In the genomic region with DNA sequence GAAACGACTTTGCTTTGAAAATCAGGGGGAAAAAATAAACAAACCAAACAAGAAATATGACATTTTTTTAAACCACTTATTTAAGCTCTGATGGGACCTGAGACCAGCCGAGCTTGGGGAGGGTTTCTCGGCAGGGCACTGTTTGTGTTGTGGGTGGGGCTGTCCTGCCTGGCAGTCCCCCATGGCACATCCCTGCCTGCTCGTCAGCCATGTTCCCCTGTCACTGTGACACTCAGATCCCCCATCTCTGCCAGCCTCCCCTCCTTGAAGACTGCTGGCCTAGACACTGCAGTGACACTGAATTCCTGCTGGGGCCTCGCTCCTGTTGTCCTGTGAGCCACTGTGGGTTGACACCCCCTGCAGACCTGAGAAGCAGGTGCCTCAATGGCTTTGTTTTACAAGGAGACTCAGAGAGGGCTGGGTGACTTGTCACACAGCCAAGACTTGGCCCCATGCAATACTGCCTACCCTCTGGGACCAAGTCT, we compare ENCODE assay signal across 10 cellular contexts.
A peak's percentile ranks its signal among the peaks of the same experiment; 100 is the strongest.
DNase-seq lines count a peak whose midpoint lies in the region; ATAC-seq and TF ChIP-seq lines count a peak whose summit lies in the region.
"Had no signal": no experiment of that assay in that cellular context is flagged by ENCODE, and none has a peak within 500 bp of the region (broad histone marks: within the 10 kb centered on the region; RNA-seq: fewer than 3 reads in every experiment).

No MANE protein-coding gene starts in this region.

- no peak overlapping the region for H2BK5ac ChIP-seq in mesenchymal stem cell (ENCODE audit: low read depth, low read length, poor library complexity, severe bottlenecking)

- peak overlapping the region; percentile 87 for H3K9ac ChIP-seq in mesenchymal stem cell (ENCODE audit: low read length)

- H3K4me1 ChIP-seq in mesenchymal stem cell (ENCODE audit: control insufficient read depth, insufficient read depth, low read depth, low read length) (peaks cover 3% of the 10 kb centered on the region), testis (peaks cover 22% of the 10 kb centered on the region)

- H4K8ac ChIP-seq in mesenchymal stem cell (ENCODE audit: low read length) = no peak overlapping the region

- H3K27ac ChIP-seq in coronary artery (peak overlapping the region; percentile 98 to 99), mesenchymal stem cell (ENCODE audit: low read length, poor library complexity, severe bottlenecking) (no peak overlapping the region), testis (peak overlapping the region; percentile 92 to 97)

- H3K36me3 ChIP-seq in mesenchymal stem cell (ENCODE audit: control insufficient read depth in 1 of 2, insufficient read depth in 2 of 2, low read depth in 1 of 2, low read length in 2 of 2) = no peaks in the 10 kb centered on the region
- H3K36me3 ChIP-seq in testis (ENCODE audit: low read depth, missing control alignments) = no peaks in the 10 kb centered on the region

- peak overlapping the region; percentile 92 for H4K91ac ChIP-seq in mesenchymal stem cell (ENCODE audit: low read length)

- no peaks in the 10 kb centered on the region for H3K27me3 ChIP-seq in mesenchymal stem cell (ENCODE audit: control insufficient read depth in 1 of 2, insufficient read depth in 1 of 2, low read length in 2 of 2)
- H3K27me3 ChIP-seq in testis = no peaks in the 10 kb centered on the region

- DNase-seq in LoVo (ENCODE audit: low spot score) (peak; percentile 54), coronary artery (ENCODE audit: low spot score) (no peak), mesenchymal stem cell (no peak), testis (peak; percentile 28), iPS-NIHi7 (ENCODE audit: extremely low spot score) (no peak), NCI-H2107 treated with DMSO at 0.1 percent for 48 hours (lab: John Stamatoyannopoulos, UW; ENCODE audit: unreplicated experiment) (no peak)
- DNase-seq: NCI-H446 treated with DMSO at 0.1 percent for 48 hours, T-helper 1 cell had no signal

- H2BK15ac ChIP-seq in mesenchymal stem cell (ENCODE audit: low read depth, poor library complexity, severe bottlenecking) = peak overlapping the region; percentile 50

- no peak for ATAC-seq in HG03196 (IDR thresholded peaks at IDR 0.05; ENCODE audit: unreplicated experiment)
- no peak for ATAC-seq in GM21717 (IDR thresholded peaks at IDR 0.05; ENCODE audit: unreplicated experiment)

- H3K9me3 ChIP-seq in mesenchymal stem cell (ENCODE audit: control insufficient read depth, low read length) (peaks cover 13% of the 10 kb centered on the region), testis (no peaks in the 10 kb centered on the region)

- peak overlapping the region in 1 of 2 experiments; percentile 30 for H3K14ac ChIP-seq in mesenchymal stem cell (ENCODE audit: low read length in 2 of 2)

- H3K79me1 ChIP-seq in mesenchymal stem cell (replicated peaks; ENCODE audit: low read length, poor library complexity, severe bottlenecking) = no peaks in the 10 kb centered on the region

- TF ChIP-seq CTCF in coronary artery (IDR thresholded peaks at IDR 0.05) = no peak
- TF ChIP-seq CTCF in testis (IDR thresholded peaks at IDR 0.05) = no peak

- peak overlapping the region; percentile 42 to 94 for H3K18ac ChIP-seq in mesenchymal stem cell (ENCODE audit: low read depth in 1 of 2, low read length in 2 of 2)

- intact Hi-C loops in testis (cut with DNase I; ENCODE audit: low total_unique reads) = no loop called here

- peak overlapping the region; percentile 32 for H2AFZ ChIP-seq in mesenchymal stem cell (ENCODE audit: low read depth, low read length)

- H2AK5ac ChIP-seq in mesenchymal stem cell (ENCODE audit: low read length, severe bottlenecking) = no peak overlapping the region

- WGBS in mesenchymal stem cell = 50% methylated on average over 5 of the region's 5 CpGs
- WGBS in testis, 2 donors = 64 to 77% methylated on average over 5 of the region's 5 CpGs

- TF ChIP-seq POLR2A in testis (IDR thresholded peaks at IDR 0.05) = no peak

- H2BK12ac ChIP-seq in mesenchymal stem cell (ENCODE audit: low read length in 2 of 2) = peak overlapping the region; percentile 81 to 95

- H2BK120ac ChIP-seq in mesenchymal stem cell (ENCODE audit: low read depth, low read length) = no peak overlapping the region

- H3K4me3 ChIP-seq in coronary artery = no peak overlapping the region
- H3K4me3 ChIP-seq in mesenchymal stem cell (ENCODE audit: insufficient read depth in 1 of 2, low read depth in 1 of 2, low read length in 2 of 2) = no peak overlapping the region
- H3K4me3 ChIP-seq in testis = no peak overlapping the region

- no peak overlapping the region for H3K4me2 ChIP-seq in mesenchymal stem cell (ENCODE audit: low read length, poor library complexity, severe bottlenecking)

- no peak overlapping the region for H3K4ac ChIP-seq in mesenchymal stem cell (ENCODE audit: low read depth in 1 of 2, low read length in 2 of 2)

- no peak overlapping the region for H3K23ac ChIP-seq in mesenchymal stem cell (ENCODE audit: low read length in 2 of 2)

Comparison
In these comparisons a context has a peak if more than half of its experiments do, and no peak if none do; other contexts are left out.
1. DNase-seq: peak in LoVo (single experiment) and testis (single experiment); none in coronary artery (single experiment), mesenchymal stem cell (single experiment), iPS-NIHi7 (single experiment) and NCI-H2107 treated with DMSO at 0.1 percent for 48 hours (single experiment).